ENCODE assay signal across 12 cellular contexts in the genomic region with DNA sequence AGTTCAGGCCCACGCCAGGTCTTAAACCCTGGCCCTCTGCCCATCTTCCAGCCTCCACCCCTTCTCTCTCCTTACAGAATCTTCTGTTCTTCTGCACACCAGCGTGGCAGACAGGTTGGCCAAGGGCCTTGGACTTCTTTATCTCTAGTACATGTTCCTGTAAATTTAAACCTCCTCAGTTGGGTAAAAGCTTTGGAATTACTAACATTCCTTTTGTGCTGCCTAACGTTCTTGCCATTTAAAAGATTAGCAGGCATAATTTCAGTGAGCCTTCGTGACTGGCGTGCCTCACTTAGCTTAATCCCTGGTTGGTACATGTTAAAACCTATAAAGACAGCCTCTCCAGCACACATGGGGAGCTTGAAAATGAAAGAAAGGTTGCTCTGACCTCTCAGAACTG.
DNase-seq lines count a peak whose midpoint lies in the region; ATAC-seq and TF ChIP-seq lines count a peak whose summit lies in the region.
"Had no signal": no experiment of that assay in that cellular context is flagged by ENCODE, and none has a peak within 500 bp of the region (broad histone marks: within the 10 kb centered on the region; RNA-seq: fewer than 3 reads in every experiment).

No MANE protein-coding gene starts in this region.

- H3K27me3 ChIP-seq in BLaER1 (no peaks in the 10 kb centered on the region), RWPE2 (ENCODE audit: insufficient read depth, poor library complexity, severe bottlenecking) (no peaks in the 10 kb centered on the region), esophagus squamous epithelium (no peaks in the 10 kb centered on the region), osteoblast (ENCODE audit: insufficient read depth, low read length) (no peaks in the 10 kb centered on the region)

- intact Hi-C loops in esophagus squamous epithelium (cut with DNase I) (no loop called here), CD14-positive monocyte (cut with micrococcal nuclease) (no loop called here)

- 29 to 44% methylated on average over 5 of the region's 5 CpGs for WGBS in esophagus squamous epithelium, 2 donors

- H3K4me3 ChIP-seq in BLaER1, result no peak overlapping the region
- H3K4me3 ChIP-seq in RWPE2 (ENCODE audit: severe bottlenecking), result no peak overlapping the region
- H3K4me3 ChIP-seq in esophagus squamous epithelium, result peak overlapping the region in 2 of 4 donors; percentile 6 to 19
- H3K4me3 ChIP-seq in osteoblast (ENCODE audit: insufficient read depth, low read length), result no peak overlapping the region
- H3K4me3 ChIP-seq: SK-N-MC had no signal

- H3K9ac ChIP-seq in BLaER1, result no peak overlapping the region

- no peak for DNase-seq in RWPE2 (ENCODE audit: low spot score)
- DNase-seq in esophagus squamous epithelium (lab: John Stamatoyannopoulos, UW), result no peak
- peak; percentile 60 for DNase-seq in osteoblast (ENCODE audit: insufficient read length, low spot score, missing footprints)
- DNase-seq in left lobe of liver (ENCODE audit: low spot score), result no peak
- no peak for DNase-seq in CD14-positive monocyte (ENCODE audit: low spot score)
- DNase-seq in occipital lobe (lab: John Stamatoyannopoulos, UW), result no peak
- DNase-seq: activated naive CD4-positive, alpha-beta T cell; C1 segment of cervical spinal cord; cortex of kidney had no signal

- H3K4me2 ChIP-seq in BLaER1, result no peak overlapping the region
- H3K4me2 ChIP-seq in osteoblast (ENCODE audit: insufficient read depth, low read length), result no peak overlapping the region

- no peaks in the 10 kb centered on the region for H3K79me2 ChIP-seq in osteoblast (ENCODE audit: insufficient read depth, low read length)

- peaks cover 0 to 5% (median 0%) of the 10 kb centered on the region in 3 donors for H3K27me3 Mint-ChIP-seq in CD14-positive monocyte (ENCODE audit: low read depth in 3 of 3)

- H3K27ac ChIP-seq in BLaER1, result 0 out of 2 replicates have a peak overlapping the region, but pooled peaks have one; percentile 3
- H3K27ac ChIP-seq in RWPE2 (ENCODE audit: poor library complexity, severe bottlenecking), result peak overlapping the region; percentile 73
- peak overlapping the region; percentile 47 to 66 (median 62) for H3K27ac ChIP-seq in esophagus squamous epithelium
- H3K27ac ChIP-seq in osteoblast (ENCODE audit: low read depth, low read length), result no peak overlapping the region
- H3K27ac ChIP-seq: SK-N-MC had no signal

- H3K9me3 ChIP-seq in BLaER1, result no peaks in the 10 kb centered on the region
- H3K9me3 ChIP-seq in RWPE2 (ENCODE audit: severe bottlenecking), result no peaks in the 10 kb centered on the region
- no peaks in the 10 kb centered on the region for H3K9me3 ChIP-seq in esophagus squamous epithelium
- no peaks in the 10 kb centered on the region for H3K9me3 ChIP-seq in osteoblast (ENCODE audit: low read depth, low read length)

- TF ChIP-seq CTCF in RWPE2 (IDR thresholded peaks at IDR 0.05; ENCODE audit: poor library complexity, severe bottlenecking), result no peak
- TF ChIP-seq CTCF in esophagus squamous epithelium (IDR thresholded peaks at IDR 0.05), result no peak
- no peak for TF ChIP-seq CTCF in osteoblast (IDR thresholded peaks at IDR 0.05; ENCODE audit: extremely low read depth, low read depth, low read length)
- no peak for TF ChIP-seq CTCF in CD14-positive monocyte (IDR thresholded peaks at IDR 0.05)

- H3K4me1 Mint-ChIP-seq in CD14-positive monocyte, result no peaks in the 10 kb centered on the region

- no peak overlapping the region for H3K4me3 Mint-ChIP-seq in CD14-positive monocyte

- H3K27ac Mint-ChIP-seq in CD14-positive monocyte, result peak overlapping the region in 3 of 7 donors; percentile 32 to 66 (median 55)

- H3K4me1 ChIP-seq in BLaER1 (peaks cover 75% of the 10 kb centered on the region), RWPE2 (ENCODE audit: insufficient read depth, poor library complexity, severe bottlenecking) (peaks cover 30% of the 10 kb centered on the region), esophagus squamous epithelium (peaks cover 6 to 25% (median 10%) of the 10 kb centered on the region in 3 donors), osteoblast (ENCODE audit: insufficient read depth, low read length) (peaks cover 13% of the 10 kb centered on the region)

- H4K20me1 ChIP-seq in BLaER1 (peaks cover 30% of the 10 kb centered on the region), osteoblast (ENCODE audit: insufficient read depth, low read length) (peaks cover 10% of the 10 kb centered on the region)

- peaks cover 42 to 45% of the 10 kb centered on the region in 2 donors for H3K36me3 Mint-ChIP-seq in CD14-positive monocyte

- no peak for TF ChIP-seq POLR2A in esophagus squamous epithelium (IDR thresholded peaks at IDR 0.05)

- ATAC-seq in RWPE2 (ENCODE audit: low read depth), result no peak
- ATAC-seq in GM18909 (IDR thresholded peaks at IDR 0.05; ENCODE audit: poor library complexity, unreplicated experiment), result no peak
- no peak for ATAC-seq in left lobe of liver

- H2AFZ ChIP-seq in osteoblast (ENCODE audit: low read length), result no peak overlapping the region

- H3K36me3 ChIP-seq in BLaER1 (peaks cover 55% of the 10 kb centered on the region), RWPE2 (ENCODE audit: low read depth) (no peaks in the 10 kb centered on the region), esophagus squamous epithelium (peaks cover 0 to 5% (median 0%) of the 10 kb centered on the region in 3 donors), osteoblast (ENCODE audit: insufficient read depth, low read length) (no peaks in the 10 kb centered on the region)

- peaks cover 0 to 3% (median 0%) of the 10 kb centered on the region in 7 donors for H3K9me3 Mint-ChIP-seq in CD14-positive monocyte
